In genomic region chr11:8722809-8723208, GRCh38 we compare ENCODE assay signal across 14 cellular contexts. TPM values are rescaled to one million over a fixed set of nuclear protein-coding genes. Genes with fewer than 3 reads are reported as not detected.
DNase-seq lines count a peak whose midpoint lies in the region; TF ChIP-seq lines count a peak whose summit lies in the region.
"Had no signal": no experiment of that assay in that cellular context is flagged by ENCODE, and none has a peak within 500 bp of the region (broad histone marks: within the 10 kb centered on the region; RNA-seq: fewer than 3 reads in every experiment).

No MANE protein-coding gene starts in this region.

- no peaks in the 10 kb centered on the region for H3K27me3 Mint-ChIP-seq in Calu3 (ENCODE audit: unreplicated experiment)
- peaks cover 4% of the 10 kb centered on the region for H3K27me3 Mint-ChIP-seq in brain
- peaks cover 2 to 7% (median 3%) of the 10 kb centered on the region in 3 donors for H3K27me3 Mint-ChIP-seq in CD14-positive monocyte (ENCODE audit: low read depth in 3 of 3)

- peak overlapping the region; percentile 3 for H3K27ac Mint-ChIP-seq in Calu3 (ENCODE audit: unreplicated experiment)
- H3K27ac Mint-ChIP-seq in brain: peak overlapping the region in 3 of 5 experiments; percentile 6 to 99 (median 96)
- peak overlapping the region in 1 of 7 donors; percentile 25 for H3K27ac Mint-ChIP-seq in CD14-positive monocyte
- H3K27ac Mint-ChIP-seq: activated CD8-positive, alpha-beta T cell treated with anti-CD3 and anti-CD28 coated beads for 36 hours had no signal

- TF ChIP-seq EP300 in stomach (IDR thresholded peaks at IDR 0.05): no peak

- H3K36me3 ChIP-seq in mesendoderm (ENCODE audit: control insufficient read depth, insufficient read depth, low read length): no peaks in the 10 kb centered on the region
- H3K36me3 ChIP-seq in stomach: peaks cover 10 to 33% (median 23%) of the 10 kb centered on the region in 4 donors
- H3K36me3 ChIP-seq: neutrophil had no signal

- CTCF ChIA-PET in Calu3 (lab: Charles Lee): no interaction called here

- H4K5ac ChIP-seq in mesendoderm (ENCODE audit: low read length): no peak overlapping the region

- DNase-seq in Calu3 (no peak), mesendoderm (no peak), stomach (no peak), UCSD-AML1 (lab: John Stamatoyannopoulos, UW; ENCODE audit: unreplicated experiment) (no peak), CD14-positive monocyte (ENCODE audit: low spot score) (no peak), GOT3 (lab: John Stamatoyannopoulos, UW) (no peak)
- no peak for DNase-seq in stimulated activated CD4-positive, alpha-beta T cell treated with anti-CD3 and anti-CD28 coated beads, Interleukin-12 subunit alpha, Interleukin-12 subunit beta, amount 100 ng/mL, for 4 hours
- DNase-seq: activated CD8-positive, alpha-beta T cell treated with anti-CD3 and anti-CD28 coated beads for 36 hours; cortex of kidney; KBM-7; NCI-H1105; stimulated activated naive CD8-positive, alpha-beta T cell treated with anti-CD3 and anti-CD28 coated beads, Interleukin-15, amount 100 ng/mL, for 72 hours had no signal

- H3K4ac ChIP-seq in mesendoderm (ENCODE audit: low read depth, low read length): no peak overlapping the region

- no peak overlapping the region for H2BK120ac ChIP-seq in mesendoderm (ENCODE audit: low read depth, low read length)

- H3K4me1 ChIP-seq in mesendoderm (ENCODE audit: control insufficient read depth, low read depth, low read length) (peaks cover 29% of the 10 kb centered on the region), stomach (peaks cover 67 to 82% (median 70%) of the 10 kb centered on the region in 4 donors)

- peaks cover 49% of the 10 kb centered on the region for H3K4me1 Mint-ChIP-seq in Calu3 (ENCODE audit: low read depth, unreplicated experiment)
- peaks cover 88% of the 10 kb centered on the region for H3K4me1 Mint-ChIP-seq in brain
- peaks cover 11% of the 10 kb centered on the region for H3K4me1 Mint-ChIP-seq in CD14-positive monocyte

- no peaks in the 10 kb centered on the region for H3K79me2 ChIP-seq in mesendoderm (ENCODE audit: control insufficient read depth, insufficient read depth, low read length)

- H2BK5ac ChIP-seq in mesendoderm (ENCODE audit: low read length): no peak overlapping the region

- H3K79me1 ChIP-seq in mesendoderm (ENCODE audit: low read length): no peaks in the 10 kb centered on the region

- H3K27ac ChIP-seq in mesendoderm (ENCODE audit: low read depth, low read length) (peak overlapping the region; percentile 51), stomach (peak overlapping the region; percentile 81 to 94 (median 89))
- H3K27ac ChIP-seq: neutrophil had no signal

- H2BK15ac ChIP-seq in mesendoderm (replicated peaks; ENCODE audit: low read depth): no peak overlapping the region

- no TSS peak for BruUV-seq in Calu3 (replicated peaks; lab: Mats Ljungman, UMichigan)

- H3K27me3 ChIP-seq in mesendoderm (ENCODE audit: insufficient read depth, low read length, poor library complexity) (no peaks in the 10 kb centered on the region), stomach (no peaks in the 10 kb centered on the region)
- H3K27me3 ChIP-seq: neutrophil had no signal

- no peaks in the 10 kb centered on the region for H3K9me3 ChIP-seq in stomach
- H3K9me3 ChIP-seq: neutrophil had no signal

- H3K4me2 ChIP-seq in mesendoderm (ENCODE audit: low read length): no peak overlapping the region

- no peak overlapping the region for H3K18ac ChIP-seq in mesendoderm (ENCODE audit: low read length)

- intact Hi-C loops in Calu3 (cut with micrococcal nuclease; ENCODE audit: unreplicated experiment): loop anchor here (5.0 kb wide), 1 partner anchor 36 kb away; no protein-coding TSS in a partner anchor
- intact Hi-C loops in stomach (cut with DNase I; ENCODE audit: low total_unique reads): no loop called here
- intact Hi-C loops in CD14-positive monocyte (cut with micrococcal nuclease): no loop called here

- H3K36me3 Mint-ChIP-seq in Calu3 (ENCODE audit: insufficient read depth, unreplicated experiment) (peaks cover 21% of the 10 kb centered on the region), brain (peaks cover 4% of the 10 kb centered on the region), CD14-positive monocyte (no peaks in the 10 kb centered on the region)

- no peak for TF ChIP-seq POLR2A in stomach (IDR thresholded peaks at IDR 0.05)

- no CpG with 5 or more reads among the region's 3 CpGs for WGBS in mesendoderm (ENCODE audit: extremely low coverage, insufficient coverage, low lambda C conversion rate)
- WGBS in stomach, 5 donors: 78 to 87% (median 81%) methylated on average over 2 to 3 of the region's 3 CpGs

- H4K8ac ChIP-seq in mesendoderm (ENCODE audit: low read depth, low read length): no peak overlapping the region

- no peak overlapping the region for H2AK5ac ChIP-seq in mesendoderm (ENCODE audit: low read length)

- H3K4me3 ChIP-seq in mesendoderm (ENCODE audit: low read length) (no peak overlapping the region), stomach (no peak overlapping the region)

- H3K56ac ChIP-seq in mesendoderm (ENCODE audit: low read length): peak overlapping the region; percentile 57

- H3K9me3 Mint-ChIP-seq in Calu3 (ENCODE audit: low read depth, unreplicated experiment): no peaks in the 10 kb centered on the region
- no peaks in the 10 kb centered on the region for H3K9me3 Mint-ChIP-seq in brain
- H3K9me3 Mint-ChIP-seq in CD14-positive monocyte: peaks cover 0 to 2% (median 0%) of the 10 kb centered on the region in 7 donors
- H3K9me3 Mint-ChIP-seq: activated CD8-positive, alpha-beta T cell treated with anti-CD3 and anti-CD28 coated beads for 36 hours; stimulated activated naive CD8-positive, alpha-beta T cell treated with anti-CD3 and anti-CD28 coated beads, Interleukin-15, amount 100 ng/mL, for 72 hours had no signal

- H3K23ac ChIP-seq in mesendoderm (ENCODE audit: low read length): no peak overlapping the region

- no peak overlapping the region for H3K4me3 Mint-ChIP-seq in Calu3 (ENCODE audit: low read depth, unreplicated experiment)
- no peak overlapping the region for H3K4me3 Mint-ChIP-seq in brain
- H3K4me3 Mint-ChIP-seq in CD14-positive monocyte: no peak overlapping the region
- H3K4me3 Mint-ChIP-seq: activated CD8-positive, alpha-beta T cell treated with anti-CD3 and anti-CD28 coated beads for 36 hours; stimulated activated naive CD8-positive, alpha-beta T cell treated with anti-CD3 and anti-CD28 coated beads, Interleukin-15, amount 100 ng/mL, for 72 hours had no signal

- no peak for TF ChIP-seq CTCF in Calu3 (IDR thresholded peaks at IDR 0.05; ENCODE audit: unreplicated experiment)
- TF ChIP-seq CTCF in brain (conservative IDR thresholded peaks at IDR 0.05): no peak
- no peak for TF ChIP-seq CTCF in stomach (IDR thresholded peaks at IDR 0.05)
- no peak for TF ChIP-seq CTCF in CD14-positive monocyte (IDR thresholded peaks at IDR 0.05)

- no peak overlapping the region for H3K9ac ChIP-seq in mesendoderm (ENCODE audit: low read length)

RNA-seq across cellular contexts. Expression of gene RPL27A, which starts 40.2 kb away (rescaled TPM):
- total RNA-seq in Calu3 (2022) (571 and 585 TPM in 2 replicates), stomach (1,000 to 10,000 TPM in 1 of 5 donors, 100 to 1,000 TPM in 4; 138 to 1,118 (median 938) TPM)
- polyA plus RNA-seq in brain (ENCODE audit: insufficient read depth, low read depth, low replicate concordance) (1,828 TPM), stomach (1,000 to 10,000 TPM; 3,539 to 4,507 (median 3,746) TPM), CD14-positive monocyte (1,000 to 10,000 TPM; 1,091 to 1,233 TPM)
- polyA plus RNA-seq in mesendoderm (2013, experiment 1 of 2): 2,670 TPM
- 2,699 TPM for polyA plus RNA-seq in mesendoderm (2013, experiment 2 of 2)

RNA-seq across cellular contexts. Expression of gene TRIM66, which starts 40.3 kb away (rescaled TPM):
- total RNA-seq in Calu3 (2022) (14.0 and 19.5 TPM in 2 replicates), stomach (1 to 10 TPM; 2.3 to 8.7 (median 7.0) TPM)
- polyA plus RNA-seq in brain (ENCODE audit: insufficient read depth, low read depth, low replicate concordance) (3.7 TPM), stomach (1 to 10 TPM in 2 of 3 donors, under 1 TPM in 1; 0.76 to 1.9 (median 1.2) TPM), CD14-positive monocyte (under 1 TPM; 0.04 to 0.47 TPM)
- polyA plus RNA-seq in mesendoderm (2013, experiment 1 of 2): 0.79 TPM
- 0.87 TPM for polyA plus RNA-seq in mesendoderm (2013, experiment 2 of 2)
